Comparison of ENCODE assay signal across 10 cellular contexts in the genomic region with DNA sequence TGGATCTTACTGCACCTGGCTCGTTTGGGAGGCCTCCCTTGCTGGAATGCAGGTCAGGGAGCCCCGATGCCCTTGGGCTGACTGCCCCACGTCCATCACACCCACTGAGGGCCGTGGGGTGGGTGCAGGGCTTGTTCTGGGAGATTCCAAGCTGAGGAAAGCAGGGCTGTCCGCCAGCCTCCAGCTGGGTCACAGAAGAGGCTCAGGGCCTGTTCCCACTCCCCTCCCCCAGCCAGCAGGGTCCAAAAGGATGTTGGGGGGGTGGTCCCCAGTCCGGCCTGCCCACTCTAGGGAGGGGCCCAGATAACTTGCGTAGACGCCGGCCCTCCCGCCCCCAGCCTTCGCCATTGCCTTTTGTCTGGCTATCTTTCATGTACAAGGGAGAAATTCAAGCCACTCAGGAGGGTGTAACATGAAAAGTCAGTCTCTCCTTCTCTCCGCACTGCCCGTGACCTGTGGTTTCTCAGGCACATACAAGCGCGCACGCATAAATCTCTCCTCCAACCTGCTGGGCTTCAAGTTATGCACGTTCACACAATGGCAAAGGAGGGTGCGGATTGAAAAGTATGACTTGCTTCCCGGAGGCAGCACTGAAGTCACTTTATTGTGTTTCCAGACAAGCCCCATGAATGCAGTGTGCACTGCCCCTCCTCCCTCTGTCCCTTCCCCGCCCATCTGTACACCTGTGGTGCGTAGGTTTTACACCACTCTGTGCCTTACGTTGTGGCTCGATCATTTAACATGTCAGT. TPM values are rescaled to one million over a fixed set of nuclear protein-coding genes. Genes with fewer than 3 reads are reported as not detected.
A peak's percentile ranks its signal among the peaks of the same experiment; 100 is the strongest.
DNase-seq lines count a peak whose midpoint lies in the region; ATAC-seq, FAIRE-seq and TF ChIP-seq lines count a peak whose summit lies in the region.
"Had no signal": no experiment of that assay in that cellular context is flagged by ENCODE, and none has a peak within 500 bp of the region (broad histone marks: within the 10 kb centered on the region; RNA-seq: fewer than 3 reads in every experiment).

No MANE protein-coding gene starts in this region.

- no peaks in the 10 kb centered on the region for H3K9me3 ChIP-seq in mammary epithelial cell (replicated peaks; ENCODE audit: insufficient read depth, low read length)
- H3K9me3 ChIP-seq in left lung = no peaks in the 10 kb centered on the region
- no peaks in the 10 kb centered on the region for H3K9me3 ChIP-seq in small intestine (ENCODE audit: control insufficient read depth, low read depth)
- H3K9me3 ChIP-seq: tibial artery had no signal

- 8% methylated on average over 14 of the region's 23 CpGs for WGBS in mammary epithelial cell (ENCODE audit: low coverage, missing lambda C conversion rate)
- WGBS in small intestine, 3 donors = 56 to 75% (median 62%) methylated on average over 23 of the region's 23 CpGs

- H2AFZ ChIP-seq in mammary epithelial cell (ENCODE audit: low read depth, low read length) = peak overlapping the region; percentile 28

- CTCF ChIA-PET in mammary epithelial cell (lab: Charles Lee; ENCODE audit: low non-redundant PET) = no interaction called here

- peaks cover 31% of the 10 kb centered on the region for H3K4me1 ChIP-seq in mammary epithelial cell (ENCODE audit: insufficient read depth, low read length)
- H3K4me1 ChIP-seq in left lung = peaks cover 0 to under 1% of the 10 kb centered on the region in 2 donors
- no peaks in the 10 kb centered on the region for H3K4me1 ChIP-seq in small intestine (ENCODE audit: control insufficient read depth in 2 of 2, insufficient read depth in 1 of 2, low read depth in 1 of 2, low read length in 1 of 2)

- H3K4me3 ChIP-seq in mammary epithelial cell (replicated peaks in 1 of 3; ENCODE audit: insufficient read depth in 1 of 3, low read depth in 2 of 3, low read length in 3 of 3) = peak overlapping the region in 1 of 3 experiments; percentile 7
- H3K4me3 ChIP-seq in left lung = no peak overlapping the region
- no peak overlapping the region for H3K4me3 ChIP-seq in small intestine (ENCODE audit: low read depth in 1 of 2, low read length in 2 of 2)
- H3K4me3 ChIP-seq: tibial artery had no signal

- H3K27ac ChIP-seq in mammary epithelial cell (ENCODE audit: insufficient read depth, low read depth, low read length) = peak overlapping the region; percentile 50
- H3K27ac ChIP-seq in left lung = peak overlapping the region in 1 of 2 donors; percentile 23
- peak overlapping the region in 1 of 2 donors; percentile 15 for H3K27ac ChIP-seq in small intestine (ENCODE audit: low read depth in 1 of 2, low read length in 1 of 2)
- H3K27ac ChIP-seq: tibial artery had no signal

- DNase-seq in NCI-H187 treated with DMSO at 0.1 percent for 48 hours (lab: John Stamatoyannopoulos, UW) = peak; percentile 42
- DNase-seq in mammary epithelial cell = peak; percentile 76
- no peak for DNase-seq in left lung
- peak; percentile 37 for DNase-seq in small intestine
- no peak for DNase-seq in activated naive CD4-positive, alpha-beta T cell (lab: John Stamatoyannopoulos, UW)
- DNase-seq: CD8-positive, alpha-beta memory T cell; tibial artery had no signal

- peaks cover 5% of the 10 kb centered on the region for H4K20me1 ChIP-seq in mammary epithelial cell (ENCODE audit: insufficient read depth, low read length)

- H3K9ac ChIP-seq in mammary epithelial cell (ENCODE audit: insufficient read depth, low read length) = no peak overlapping the region

- H3K27me3 ChIP-seq in mammary epithelial cell (ENCODE audit: insufficient read depth, low read length) (no peaks in the 10 kb centered on the region), left lung (no peaks in the 10 kb centered on the region), small intestine (ENCODE audit: control insufficient read depth in 2 of 2, insufficient read depth in 2 of 2, low read length in 2 of 2) (no peaks in the 10 kb centered on the region)
- H3K27me3 ChIP-seq: tibial artery had no signal

- H3K79me2 ChIP-seq in mammary epithelial cell (ENCODE audit: insufficient read depth, low read length) = peaks cover 69% of the 10 kb centered on the region

- ATAC-seq in left lung = peak; percentile 36
- no peak for ATAC-seq in GM19395 (IDR thresholded peaks at IDR 0.05; ENCODE audit: unreplicated experiment)
- no peak for ATAC-seq in GM19023 (IDR thresholded peaks at IDR 0.05; ENCODE audit: unreplicated experiment)

- TF ChIP-seq CTCF in mammary epithelial cell (conservative IDR thresholded peaks at IDR 0.05 in 1 of 2, IDR thresholded peaks at IDR 0.05 in 1 of 2; ENCODE audit: extremely low read depth in 1 of 2, insufficient read depth in 1 of 2, low read depth in 1 of 2, low read length in 2 of 2) = no peak
- no peak for TF ChIP-seq CTCF in left lung (IDR thresholded peaks at IDR 0.05)

- BruUV-seq in mammary epithelial cell (replicated peaks; lab: Mats Ljungman, UMichigan) = no TSS peak

- H3K4me2 ChIP-seq in mammary epithelial cell (ENCODE audit: insufficient read depth, low read depth, low read length) = peak overlapping the region; percentile 58

- in situ Hi-C loops in mammary epithelial cell (cut with MboI; ENCODE audit: low sequenced_read_pairs in 2 of 2) = no loop called here

- no peak for FAIRE-seq in small intestine (lab: Jason Lieb, UNC)
- FAIRE-seq: endometrium had no signal

- intact Hi-C loops in mammary epithelial cell (cut with micrococcal nuclease) (loop anchor here (1.0 to 2.0 kb wide), 2 partner anchors 20 to 37 kb away; a partner anchor contains a TSS), left lung (cut with DNase I) (no loop called here)

- H3K36me3 ChIP-seq in mammary epithelial cell (ENCODE audit: insufficient read depth, low read length) (no peaks in the 10 kb centered on the region), left lung (no peaks in the 10 kb centered on the region), small intestine (ENCODE audit: control insufficient read depth in 2 of 2, insufficient read depth in 2 of 2, low read length in 2 of 2) (no peaks in the 10 kb centered on the region)
- H3K36me3 ChIP-seq: tibial artery had no signal

- dilution Hi-C loops in mammary epithelial cell (cut with HindIII; ENCODE audit: low sequenced_read_pairs) = no loop called here

RNA-seq across cellular contexts. Expression of a gene that starts 20.2 kb away (rescaled TPM):
- total RNA-seq in mammary epithelial cell = 10 to 100 TPM; 29.2 to 58.5 TPM
- polyA plus RNA-seq in mammary epithelial cell = 56.7 TPM
- polyA minus RNA-seq in mammary epithelial cell = 38.8 TPM
- total RNA-seq in left lung = 10 to 100 TPM; 34.4 to 37.1 TPM
- 10 to 100 TPM; 30.0 to 48.9 (median 30.4) TPM for polyA plus RNA-seq in small intestine

RNA-seq across cellular contexts. Expression of a gene that starts 36.9 kb away (rescaled TPM):
- 100 to 1,000 TPM in 1 of 2 donors, 10 to 100 TPM in 1; 57.1 to 112 TPM for total RNA-seq in mammary epithelial cell
- 52.0 TPM for polyA plus RNA-seq in mammary epithelial cell
- polyA minus RNA-seq in mammary epithelial cell = 39.4 TPM
- total RNA-seq in left lung = 10 to 100 TPM; 68.4 to 77.6 TPM
- 10 to 100 TPM; 18.3 to 65.1 (median 23.5) TPM for polyA plus RNA-seq in small intestine

RNA-seq across cellular contexts. Expression of a gene that starts 37.1 kb away (rescaled TPM):
- 10 to 100 TPM; 17.2 to 28.8 TPM for total RNA-seq in mammary epithelial cell
- polyA plus RNA-seq in mammary epithelial cell = 7.7 TPM
- 2.2 TPM for polyA minus RNA-seq in mammary epithelial cell
- 10 to 100 TPM; 18.8 to 19.5 TPM for total RNA-seq in left lung
- polyA plus RNA-seq in small intestine = 10 to 100 TPM; 13.5 to 19.2 (median 16.3) TPM

RNA-seq across cellular contexts. Expression of a gene that starts 43.3 kb away (rescaled TPM):
- total RNA-seq in mammary epithelial cell (under 1 TPM; 0.33 to 0.50 TPM), left lung (10 to 100 TPM in 1 of 2 donors, 1 to 10 TPM in 1; 3.2 to 11.8 TPM)
- polyA plus RNA-seq in mammary epithelial cell (0.07 TPM), small intestine (1 to 10 TPM; 1.1 to 2.2 (median 1.4) TPM)
- polyA minus RNA-seq in mammary epithelial cell = not detected
- polyA plus RNA-seq: CD8-positive, alpha-beta memory T cell had no signal

RNA-seq across cellular contexts. Expression of a gene that starts 55.5 kb away (rescaled TPM):
- total RNA-seq in mammary epithelial cell = 10 to 100 TPM; 21.3 to 26.7 TPM
- 34.4 TPM for polyA plus RNA-seq in mammary epithelial cell
- polyA minus RNA-seq in mammary epithelial cell = 11.4 TPM
- total RNA-seq in left lung = 10 to 100 TPM; 25.4 to 27.0 TPM
- 10 to 100 TPM; 21.0 to 29.0 (median 22.2) TPM for polyA plus RNA-seq in small intestine

Comparison
In these comparisons a context has a peak if more than half of its experiments do, and no peak if none do; other contexts are left out.
1. DNase-seq: peak in NCI-H187 treated with DMSO at 0.1 percent for 48 hours (single experiment), mammary epithelial cell (single experiment) and small intestine (single experiment); none in left lung (0 of 2) and activated naive CD4-positive, alpha-beta T cell (0 of 4).